In the genomic region with DNA sequence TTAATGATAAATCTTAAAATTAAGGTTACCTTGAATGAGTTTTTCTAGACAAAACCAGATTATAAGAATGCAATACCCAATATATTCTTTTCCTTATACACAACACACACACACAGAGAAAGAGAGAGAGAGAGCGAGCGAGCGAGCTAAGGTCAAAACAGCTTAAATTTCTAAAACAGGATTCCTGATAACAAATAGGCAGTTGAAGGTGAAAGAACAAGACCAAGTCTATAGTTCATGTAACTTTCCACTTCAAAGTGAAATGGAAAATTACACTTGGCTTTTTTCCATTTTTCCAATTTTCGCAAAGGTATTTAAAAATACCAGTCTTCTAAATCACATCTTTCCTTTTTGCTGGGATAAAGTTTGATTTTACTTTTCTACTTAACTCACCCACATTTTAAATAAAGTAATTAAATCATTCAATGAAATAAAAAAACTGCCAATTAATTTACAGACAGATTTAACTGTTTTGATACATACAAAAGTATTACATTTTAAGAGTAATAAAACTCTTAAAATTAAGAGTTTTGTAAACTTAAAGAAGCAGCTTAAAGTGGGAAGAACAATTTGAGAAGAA, we compare ENCODE assay signal across 1 cellular context.
TF ChIP-seq lines count a peak whose summit lies in the region.

No MANE protein-coding gene starts in this region.

TF ChIP-seq in HepG2, 621 proteins besides CTCF, POLR2A, EP300 and RAD21 (continued from another document):
- TF ChIP-seq, protein P1, sequence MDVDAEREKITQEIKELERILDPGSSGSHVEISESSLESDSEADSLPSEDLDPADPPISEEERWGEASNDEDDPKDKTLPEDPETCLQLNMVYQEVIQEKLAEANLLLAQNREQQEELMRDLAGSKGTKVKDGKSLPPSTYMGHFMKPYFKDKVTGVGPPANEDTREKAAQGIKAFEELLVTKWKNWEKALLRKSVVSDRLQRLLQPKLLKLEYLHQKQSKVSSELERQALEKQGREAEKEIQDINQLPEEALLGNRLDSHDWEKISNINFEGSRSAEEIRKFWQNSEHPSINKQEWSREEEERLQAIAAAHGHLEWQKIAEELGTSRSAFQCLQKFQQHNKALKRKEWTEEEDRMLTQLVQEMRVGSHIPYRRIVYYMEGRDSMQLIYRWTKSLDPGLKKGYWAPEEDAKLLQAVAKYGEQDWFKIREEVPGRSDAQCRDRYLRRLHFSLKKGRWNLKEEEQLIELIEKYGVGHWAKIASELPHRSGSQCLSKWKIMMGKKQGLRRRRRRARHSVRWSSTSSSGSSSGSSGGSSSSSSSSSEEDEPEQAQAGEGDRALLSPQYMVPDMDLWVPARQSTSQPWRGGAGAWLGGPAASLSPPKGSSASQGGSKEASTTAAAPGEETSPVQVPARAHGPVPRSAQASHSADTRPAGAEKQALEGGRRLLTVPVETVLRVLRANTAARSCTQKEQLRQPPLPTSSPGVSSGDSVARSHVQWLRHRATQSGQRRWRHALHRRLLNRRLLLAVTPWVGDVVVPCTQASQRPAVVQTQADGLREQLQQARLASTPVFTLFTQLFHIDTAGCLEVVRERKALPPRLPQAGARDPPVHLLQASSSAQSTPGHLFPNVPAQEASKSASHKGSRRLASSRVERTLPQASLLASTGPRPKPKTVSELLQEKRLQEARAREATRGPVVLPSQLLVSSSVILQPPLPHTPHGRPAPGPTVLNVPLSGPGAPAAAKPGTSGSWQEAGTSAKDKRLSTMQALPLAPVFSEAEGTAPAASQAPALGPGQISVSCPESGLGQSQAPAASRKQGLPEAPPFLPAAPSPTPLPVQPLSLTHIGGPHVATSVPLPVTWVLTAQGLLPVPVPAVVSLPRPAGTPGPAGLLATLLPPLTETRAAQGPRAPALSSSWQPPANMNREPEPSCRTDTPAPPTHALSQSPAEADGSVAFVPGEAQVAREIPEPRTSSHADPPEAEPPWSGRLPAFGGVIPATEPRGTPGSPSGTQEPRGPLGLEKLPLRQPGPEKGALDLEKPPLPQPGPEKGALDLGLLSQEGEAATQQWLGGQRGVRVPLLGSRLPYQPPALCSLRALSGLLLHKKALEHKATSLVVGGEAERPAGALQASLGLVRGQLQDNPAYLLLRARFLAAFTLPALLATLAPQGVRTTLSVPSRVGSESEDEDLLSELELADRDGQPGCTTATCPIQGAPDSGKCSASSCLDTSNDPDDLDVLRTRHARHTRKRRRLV (CRISPR knock-in tag; IDR thresholded peaks at IDR 0.05): no peak
- TF ChIP-seq HMGXB4 (CRISPR knock-in tag; IDR thresholded peaks at IDR 0.05; ENCODE audit: borderline replicate concordance in 1 of 2, low read depth in 1 of 2): peak in 1 of 2 experiments; percentile 21; a peak in 1 of 4 replicates
- peak; percentile 55; the same call in 1 of the 2 replicates for TF ChIP-seq SP140L (CRISPR knock-in tag; IDR thresholded peaks at IDR 0.05; ENCODE audit: borderline replicate concordance)
- no peak for TF ChIP-seq HNRNPL (IDR thresholded peaks at IDR 0.05; ENCODE audit: low read depth, low read length)
- peak; percentile 50; the same call in 1 of the 2 replicates for TF ChIP-seq ZNF335 (CRISPR knock-in tag; IDR thresholded peaks at IDR 0.05)
- TF ChIP-seq BCL6 (CRISPR knock-in tag; IDR thresholded peaks at IDR 0.05): peak; percentile 87
- TF ChIP-seq ZSCAN12 (CRISPR knock-in tag; IDR thresholded peaks at IDR 0.05): no peak
